23 cellular contexts compared by ENCODE assay signal in genomic region chr4:181194096-181194495, GRCh38.
DNase-seq lines count a peak whose midpoint lies in the region; ATAC-seq and TF ChIP-seq lines count a peak whose summit lies in the region.
"Had no signal": no experiment of that assay in that cellular context is flagged by ENCODE, and none has a peak within 500 bp of the region (broad histone marks: within the 10 kb centered on the region; RNA-seq: fewer than 3 reads in every experiment).

No MANE protein-coding gene starts in this region.

- H3K9ac ChIP-seq in mammary epithelial cell (ENCODE audit: insufficient read depth, low read length), result no peak overlapping the region

- no peak overlapping the region for H2AFZ ChIP-seq in mammary epithelial cell (ENCODE audit: low read depth, low read length)

- H4K20me1 ChIP-seq in mammary epithelial cell (ENCODE audit: insufficient read depth, low read length), result no peaks in the 10 kb centered on the region

- BruUV-seq in MCF 10A (replicated peaks; lab: Mats Ljungman, UMichigan) (no TSS peak), mammary epithelial cell (replicated peaks; lab: Mats Ljungman, UMichigan) (no TSS peak)

- no peak overlapping the region for H3K4me2 ChIP-seq in mammary epithelial cell (ENCODE audit: insufficient read depth, low read depth, low read length)

- POLR2A ChIA-PET in MCF 10A (lab: Yijun Ruan, JAX), result no interaction called here

- H3K4me3 ChIP-seq in mammary epithelial cell (replicated peaks in 1 of 3; ENCODE audit: insufficient read depth in 1 of 3, low read depth in 2 of 3, low read length in 3 of 3) (no peak overlapping the region), SJSA1 (no peak overlapping the region), epithelial cell of esophagus (ENCODE audit: low read length) (no peak overlapping the region), thyroid gland (replicated peaks in 1 of 3) (no peak overlapping the region)
- H3K4me3 ChIP-seq: SJCRH30 had no signal

- H3K4me1 ChIP-seq in mammary epithelial cell (ENCODE audit: insufficient read depth, low read length), result no peaks in the 10 kb centered on the region
- H3K4me1 ChIP-seq in SJSA1 (replicated peaks), result peaks cover 16% of the 10 kb centered on the region
- no peaks in the 10 kb centered on the region for H3K4me1 ChIP-seq in thyroid gland
- H3K4me1 ChIP-seq: SJCRH30 had no signal

- H3K9me3 Mint-ChIP-seq in MCF 10A (ENCODE audit: unreplicated experiment), result no peaks in the 10 kb centered on the region
- H3K9me3 Mint-ChIP-seq: H9 had no signal

- dilution Hi-C loops in mammary epithelial cell (cut with HindIII; ENCODE audit: low sequenced_read_pairs), result no loop called here

- H3K27ac Mint-ChIP-seq in MCF 10A (ENCODE audit: low read depth, unreplicated experiment), result no peak overlapping the region
- H3K27ac Mint-ChIP-seq: B cell; CD4-positive, CD25-positive, alpha-beta regulatory T cell had no signal

- TF ChIP-seq CTCF in MCF 10A (IDR thresholded peaks at IDR 0.05; ENCODE audit: unreplicated experiment) (no peak), mammary epithelial cell (conservative IDR thresholded peaks at IDR 0.05 in 1 of 2, IDR thresholded peaks at IDR 0.05 in 1 of 2; ENCODE audit: extremely low read depth in 1 of 2, insufficient read depth in 1 of 2, low read depth in 1 of 2, low read length in 2 of 2) (no peak), epithelial cell of esophagus (IDR thresholded peaks at IDR 0.05; ENCODE audit: insufficient read depth, low read depth, low read length, missing control alignments) (no peak), thyroid gland (IDR thresholded peaks at IDR 0.05) (no peak)

- H3K4me1 Mint-ChIP-seq in MCF 10A (ENCODE audit: insufficient read depth, unreplicated experiment), result peaks cover 8% of the 10 kb centered on the region
- H3K4me1 Mint-ChIP-seq: B cell; CD4-positive, CD25-positive, alpha-beta regulatory T cell had no signal

- TF ChIP-seq POLR2A in thyroid gland (IDR thresholded peaks at IDR 0.05), result no peak

- H3K27me3 ChIP-seq in mammary epithelial cell (ENCODE audit: insufficient read depth, low read length) (no peaks in the 10 kb centered on the region), SJSA1 (replicated peaks) (no peaks in the 10 kb centered on the region), thyroid gland (no peaks in the 10 kb centered on the region)
- H3K27me3 ChIP-seq: SJCRH30 had no signal

- 76% methylated on average over 5 of the region's 5 CpGs for WGBS in mammary epithelial cell (ENCODE audit: low coverage, missing lambda C conversion rate)
- WGBS in thyroid gland, 2 donors, result 84 to 92% methylated on average over 5 of the region's 5 CpGs

- H3K36me3 Mint-ChIP-seq in MCF 10A (ENCODE audit: insufficient read depth, unreplicated experiment), result no peaks in the 10 kb centered on the region
- H3K36me3 Mint-ChIP-seq: CD4-positive, CD25-positive, alpha-beta regulatory T cell had no signal

- H3K79me2 ChIP-seq in mammary epithelial cell (ENCODE audit: insufficient read depth, low read length), result no peaks in the 10 kb centered on the region

- H3K27me3 Mint-ChIP-seq in MCF 10A (ENCODE audit: insufficient read depth, unreplicated experiment), result no peaks in the 10 kb centered on the region
- H3K27me3 Mint-ChIP-seq: B cell; CD4-positive, CD25-positive, alpha-beta regulatory T cell had no signal

- intact Hi-C loops in MCF 10A (cut with micrococcal nuclease), result no loop called here
- intact Hi-C loops in mammary epithelial cell (cut with micrococcal nuclease), result no loop called here
- intact Hi-C loops in thyroid gland (cut with DNase I), result no loop called here

- peak; percentile 79 for DNase-seq in MCF 10A (ENCODE audit: unreplicated experiment)
- DNase-seq in mammary epithelial cell, result no peak
- peak; percentile 52 to 62 for DNase-seq in SJSA1 (ENCODE audit: low read depth in 1 of 2, low spot score in 2 of 2)
- peak; percentile 15 for DNase-seq in epithelial cell of esophagus (ENCODE audit: low read depth)
- DNase-seq in ecto neural progenitor cell (ENCODE audit: low spot score), result no peak
- DNase-seq in NCI-H2171 treated with DMSO at 0.1 percent for 48 hours (lab: John Stamatoyannopoulos, UW), result no peak
- DNase-seq in thyroid gland, result no peak
- DNase-seq: CD4-positive, CD25-positive, alpha-beta regulatory T cell; COR-L47; DMS 273 treated with DMSO at 0.1 percent for 48 hours; DND-41; GF-D8; H9; KBM-7; NCI-H1417; NCI-H187 treated with DMSO at 0.1 percent for 48 hours; NCI-H345; NCI-H526; PC-3; SJCRH30 had no signal

- H3K4me3 Mint-ChIP-seq in MCF 10A (ENCODE audit: unreplicated experiment), result no peak overlapping the region
- H3K4me3 Mint-ChIP-seq: B cell; CD4-positive, CD25-positive, alpha-beta regulatory T cell; H9 had no signal

- no peaks in the 10 kb centered on the region for H3K9me3 ChIP-seq in mammary epithelial cell (replicated peaks; ENCODE audit: insufficient read depth, low read length)
- no peaks in the 10 kb centered on the region for H3K9me3 ChIP-seq in SJSA1 (replicated peaks)
- H3K9me3 ChIP-seq in thyroid gland, result no peaks in the 10 kb centered on the region
- H3K9me3 ChIP-seq: SJCRH30 had no signal

- H3K27ac ChIP-seq in mammary epithelial cell (ENCODE audit: insufficient read depth, low read depth, low read length) (no peak overlapping the region), SJSA1 (peak overlapping the region; percentile 26; the same call in 1 of the 2 replicates), thyroid gland (no peak overlapping the region)
- H3K27ac ChIP-seq: 22Rv1, SJCRH30 had no signal

- no peaks in the 10 kb centered on the region for H3K36me3 ChIP-seq in mammary epithelial cell (ENCODE audit: insufficient read depth, low read length)
- H3K36me3 ChIP-seq in SJSA1, result no peaks in the 10 kb centered on the region
- H3K36me3 ChIP-seq in thyroid gland, result no peaks in the 10 kb centered on the region
- H3K36me3 ChIP-seq: SJCRH30 had no signal

- ATAC-seq in HG03280 (IDR thresholded peaks at IDR 0.05; ENCODE audit: unreplicated experiment), result no peak
- ATAC-seq: PC-3 had no signal

- CTCF ChIA-PET in MCF 10A (lab: Yijun Ruan, JAX) (no interaction called here), mammary epithelial cell (lab: Charles Lee; ENCODE audit: low non-redundant PET) (no interaction called here)

- in situ Hi-C loops in mammary epithelial cell (cut with MboI; ENCODE audit: low sequenced_read_pairs in 2 of 2), result no loop called here

Comparison
In these comparisons a context has a peak if more than half of its experiments do, and no peak if none do; other contexts are left out.
1. DNase-seq: peak in MCF 10A (single experiment), SJSA1 (2 of 2) and epithelial cell of esophagus (single experiment); none in mammary epithelial cell (single experiment), ecto neural progenitor cell (single experiment), NCI-H2171 treated with DMSO at 0.1 percent for 48 hours (single experiment) and thyroid gland (0 of 2).